Comparison of ENCODE assay signal across 1 cellular context in the genomic region with DNA sequence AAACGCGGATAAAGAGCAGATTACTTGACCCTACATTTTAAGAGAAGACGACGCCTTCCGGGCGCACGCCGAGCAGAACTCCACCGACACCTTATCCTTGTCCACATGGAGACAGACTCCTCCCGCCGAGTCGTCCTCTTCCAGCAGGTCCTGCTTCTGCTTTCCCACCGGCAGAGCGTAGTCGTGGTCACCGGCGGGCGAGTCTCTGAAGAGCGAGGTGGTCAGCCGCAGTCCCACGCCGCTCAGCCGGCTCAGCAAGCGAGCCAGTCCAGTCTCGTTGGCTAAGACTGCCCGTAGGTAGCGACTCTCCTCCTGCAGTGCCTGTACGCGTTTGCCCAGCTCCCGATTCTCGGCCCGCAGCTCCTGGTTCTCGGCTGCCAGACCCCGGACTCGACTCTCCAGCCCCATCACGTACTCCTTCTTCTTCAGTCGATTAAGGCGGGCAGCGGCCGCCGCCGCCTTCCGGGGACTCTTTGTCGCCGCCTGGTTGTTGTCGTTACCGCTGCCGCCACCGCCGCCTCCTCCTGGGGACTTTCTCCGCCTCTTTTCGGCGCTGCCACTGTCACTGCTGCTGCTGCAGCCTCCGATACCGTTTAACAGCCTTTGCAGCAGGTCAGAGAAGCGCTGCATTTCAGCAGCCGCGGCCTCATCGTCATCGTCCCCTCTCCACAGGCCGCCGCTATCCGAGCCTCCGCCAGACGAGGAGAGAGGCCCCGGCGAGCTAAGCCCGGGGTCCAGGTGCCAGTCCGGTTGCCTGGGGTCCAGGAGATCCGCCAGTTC.
TF ChIP-seq lines count a peak whose summit lies in the region.

No MANE protein-coding gene starts in this region.

TF ChIP-seq in HepG2, 621 proteins besides CTCF, POLR2A, EP300 and RAD21 (continued from another document):
- TF ChIP-seq, protein P1, sequence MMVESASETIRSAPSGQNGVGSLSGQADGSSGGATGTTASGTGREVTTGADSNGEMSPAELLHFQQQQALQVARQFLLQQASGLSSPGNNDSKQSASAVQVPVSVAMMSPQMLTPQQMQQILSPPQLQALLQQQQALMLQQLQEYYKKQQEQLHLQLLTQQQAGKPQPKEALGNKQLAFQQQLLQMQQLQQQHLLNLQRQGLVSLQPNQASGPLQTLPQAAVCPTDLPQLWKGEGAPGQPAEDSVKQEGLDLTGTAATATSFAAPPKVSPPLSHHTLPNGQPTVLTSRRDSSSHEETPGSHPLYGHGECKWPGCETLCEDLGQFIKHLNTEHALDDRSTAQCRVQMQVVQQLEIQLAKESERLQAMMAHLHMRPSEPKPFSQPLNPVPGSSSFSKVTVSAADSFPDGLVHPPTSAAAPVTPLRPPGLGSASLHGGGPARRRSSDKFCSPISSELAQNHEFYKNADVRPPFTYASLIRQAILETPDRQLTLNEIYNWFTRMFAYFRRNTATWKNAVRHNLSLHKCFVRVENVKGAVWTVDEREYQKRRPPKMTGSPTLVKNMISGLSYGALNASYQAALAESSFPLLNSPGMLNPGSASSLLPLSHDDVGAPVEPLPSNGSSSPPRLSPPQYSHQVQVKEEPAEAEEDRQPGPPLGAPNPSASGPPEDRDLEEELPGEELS (CRISPR knock-in tag; IDR thresholded peaks at IDR 0.05): 0 out of 2 replicates have a peak, but pooled peaks have one; percentile 4
- TF ChIP-seq ZNF570 (CRISPR knock-in tag; IDR thresholded peaks at IDR 0.05; ENCODE audit: borderline replicate concordance): no peak
- TF ChIP-seq, protein P2, sequence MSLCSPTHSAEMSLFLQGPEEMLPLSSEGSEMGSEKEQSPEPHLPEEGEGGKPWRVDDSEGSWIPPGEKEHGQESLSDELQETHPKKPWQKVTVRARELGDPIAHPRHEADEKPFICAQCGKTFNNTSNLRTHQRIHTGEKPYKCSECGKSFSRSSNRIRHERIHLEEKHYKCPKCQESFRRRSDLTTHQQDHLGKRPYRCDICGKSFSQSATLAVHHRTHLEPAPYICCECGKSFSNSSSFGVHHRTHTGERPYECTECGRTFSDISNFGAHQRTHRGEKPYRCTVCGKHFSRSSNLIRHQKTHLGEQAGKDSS (CRISPR knock-in tag; IDR thresholded peaks at IDR 0.05; ENCODE audit: borderline replicate concordance, low read depth): peak; percentile 16; the same call in 1 of the 2 replicates
- TF ChIP-seq ZNF446 (CRISPR knock-in tag; IDR thresholded peaks at IDR 0.05): peak; percentile 7; the same call in 1 of the 2 replicates
- 0 out of 2 replicates have a peak, but pooled peaks have one; percentile 31 for TF ChIP-seq TBP (CRISPR knock-in tag; IDR thresholded peaks at IDR 0.05)
- TF ChIP-seq, protein P3, sequence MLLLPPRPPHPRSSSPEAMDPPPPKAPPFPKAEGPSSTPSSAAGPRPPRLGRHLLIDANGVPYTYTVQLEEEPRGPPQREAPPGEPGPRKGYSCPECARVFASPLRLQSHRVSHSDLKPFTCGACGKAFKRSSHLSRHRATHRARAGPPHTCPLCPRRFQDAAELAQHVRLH (CRISPR knock-in tag; IDR thresholded peaks at IDR 0.05; ENCODE audit: borderline replicate concordance, low read depth): no peak
- TF ChIP-seq MBNL3 (CRISPR knock-in tag; conservative IDR thresholded peaks at IDR 0.05): no peak
- TF ChIP-seq, protein P4, sequence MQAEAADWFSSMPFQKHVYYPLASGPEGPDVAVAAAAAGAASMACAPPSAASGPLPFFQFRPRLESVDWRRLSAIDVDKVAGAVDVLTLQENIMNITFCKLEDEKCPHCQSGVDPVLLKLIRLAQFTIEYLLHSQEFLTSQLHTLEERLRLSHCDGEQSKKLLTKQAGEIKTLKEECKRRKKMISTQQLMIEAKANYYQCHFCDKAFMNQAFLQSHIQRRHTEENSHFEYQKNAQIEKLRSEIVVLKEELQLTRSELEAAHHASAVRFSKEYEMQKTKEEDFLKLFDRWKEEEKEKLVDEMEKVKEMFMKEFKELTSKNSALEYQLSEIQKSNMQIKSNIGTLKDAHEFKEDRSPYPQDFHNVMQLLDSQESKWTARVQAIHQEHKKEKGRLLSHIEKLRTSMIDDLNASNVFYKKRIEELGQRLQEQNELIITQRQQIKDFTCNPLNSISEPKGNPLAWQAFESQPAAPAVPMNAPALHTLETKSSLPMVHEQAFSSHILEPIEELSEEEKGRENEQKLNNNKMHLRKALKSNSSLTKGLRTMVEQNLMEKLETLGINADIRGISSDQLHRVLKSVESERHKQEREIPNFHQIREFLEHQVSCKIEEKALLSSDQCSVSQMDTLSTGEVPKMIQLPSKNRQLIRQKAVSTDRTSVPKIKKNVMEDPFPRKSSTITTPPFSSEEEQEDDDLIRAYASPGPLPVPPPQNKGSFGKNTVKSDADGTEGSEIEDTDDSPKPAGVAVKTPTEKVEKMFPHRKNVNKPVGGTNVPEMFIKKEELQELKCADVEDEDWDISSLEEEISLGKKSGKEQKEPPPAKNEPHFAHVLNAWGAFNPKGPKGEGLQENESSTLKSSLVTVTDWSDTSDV (CRISPR knock-in tag; IDR thresholded peaks at IDR 0.05): peak; percentile 64; the same call in 1 of the 2 replicates
- TF ChIP-seq SYNCRIP (IDR thresholded peaks at IDR 0.05; ENCODE audit: insufficient read depth, low read depth, low read length): no peak
- TF ChIP-seq, protein P5, sequence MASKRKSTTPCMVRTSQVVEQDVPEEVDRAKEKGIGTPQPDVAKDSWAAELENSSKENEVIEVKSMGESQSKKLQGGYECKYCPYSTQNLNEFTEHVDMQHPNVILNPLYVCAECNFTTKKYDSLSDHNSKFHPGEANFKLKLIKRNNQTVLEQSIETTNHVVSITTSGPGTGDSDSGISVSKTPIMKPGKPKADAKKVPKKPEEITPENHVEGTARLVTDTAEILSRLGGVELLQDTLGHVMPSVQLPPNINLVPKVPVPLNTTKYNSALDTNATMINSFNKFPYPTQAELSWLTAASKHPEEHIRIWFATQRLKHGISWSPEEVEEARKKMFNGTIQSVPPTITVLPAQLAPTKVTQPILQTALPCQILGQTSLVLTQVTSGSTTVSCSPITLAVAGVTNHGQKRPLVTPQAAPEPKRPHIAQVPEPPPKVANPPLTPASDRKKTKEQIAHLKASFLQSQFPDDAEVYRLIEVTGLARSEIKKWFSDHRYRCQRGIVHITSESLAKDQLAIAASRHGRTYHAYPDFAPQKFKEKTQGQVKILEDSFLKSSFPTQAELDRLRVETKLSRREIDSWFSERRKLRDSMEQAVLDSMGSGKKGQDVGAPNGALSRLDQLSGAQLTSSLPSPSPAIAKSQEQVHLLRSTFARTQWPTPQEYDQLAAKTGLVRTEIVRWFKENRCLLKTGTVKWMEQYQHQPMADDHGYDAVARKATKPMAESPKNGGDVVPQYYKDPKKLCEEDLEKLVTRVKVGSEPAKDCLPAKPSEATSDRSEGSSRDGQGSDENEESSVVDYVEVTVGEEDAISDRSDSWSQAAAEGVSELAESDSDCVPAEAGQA (IDR thresholded peaks at IDR 0.05; ENCODE audit: low read depth): peak; percentile 24; the same call in 1 of the 2 replicates
- TF ChIP-seq, protein P5 (CRISPR knock-in tag; IDR thresholded peaks at IDR 0.05; ENCODE audit: borderline replicate concordance): no peak
- TF ChIP-seq ZNF562 (CRISPR knock-in tag; IDR thresholded peaks at IDR 0.05; ENCODE audit: borderline replicate concordance): no peak
- no peak for TF ChIP-seq IRF2 (CRISPR knock-in tag; IDR thresholded peaks at IDR 0.05)
- TF ChIP-seq, protein P6, sequence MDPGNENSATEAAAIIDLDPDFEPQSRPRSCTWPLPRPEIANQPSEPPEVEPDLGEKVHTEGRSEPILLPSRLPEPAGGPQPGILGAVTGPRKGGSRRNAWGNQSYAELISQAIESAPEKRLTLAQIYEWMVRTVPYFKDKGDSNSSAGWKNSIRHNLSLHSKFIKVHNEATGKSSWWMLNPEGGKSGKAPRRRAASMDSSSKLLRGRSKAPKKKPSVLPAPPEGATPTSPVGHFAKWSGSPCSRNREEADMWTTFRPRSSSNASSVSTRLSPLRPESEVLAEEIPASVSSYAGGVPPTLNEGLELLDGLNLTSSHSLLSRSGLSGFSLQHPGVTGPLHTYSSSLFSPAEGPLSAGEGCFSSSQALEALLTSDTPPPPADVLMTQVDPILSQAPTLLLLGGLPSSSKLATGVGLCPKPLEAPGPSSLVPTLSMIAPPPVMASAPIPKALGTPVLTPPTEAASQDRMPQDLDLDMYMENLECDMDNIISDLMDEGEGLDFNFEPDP (CRISPR knock-in tag; conservative IDR thresholded peaks at IDR 0.05): 0 out of 2 replicates have a peak, but pooled peaks have one; percentile 70
- no peak for TF ChIP-seq CHCHD3 (CRISPR knock-in tag; IDR thresholded peaks at IDR 0.05)
